Comparison of ENCODE assay signal across 17 cellular contexts in the genomic region with DNA sequence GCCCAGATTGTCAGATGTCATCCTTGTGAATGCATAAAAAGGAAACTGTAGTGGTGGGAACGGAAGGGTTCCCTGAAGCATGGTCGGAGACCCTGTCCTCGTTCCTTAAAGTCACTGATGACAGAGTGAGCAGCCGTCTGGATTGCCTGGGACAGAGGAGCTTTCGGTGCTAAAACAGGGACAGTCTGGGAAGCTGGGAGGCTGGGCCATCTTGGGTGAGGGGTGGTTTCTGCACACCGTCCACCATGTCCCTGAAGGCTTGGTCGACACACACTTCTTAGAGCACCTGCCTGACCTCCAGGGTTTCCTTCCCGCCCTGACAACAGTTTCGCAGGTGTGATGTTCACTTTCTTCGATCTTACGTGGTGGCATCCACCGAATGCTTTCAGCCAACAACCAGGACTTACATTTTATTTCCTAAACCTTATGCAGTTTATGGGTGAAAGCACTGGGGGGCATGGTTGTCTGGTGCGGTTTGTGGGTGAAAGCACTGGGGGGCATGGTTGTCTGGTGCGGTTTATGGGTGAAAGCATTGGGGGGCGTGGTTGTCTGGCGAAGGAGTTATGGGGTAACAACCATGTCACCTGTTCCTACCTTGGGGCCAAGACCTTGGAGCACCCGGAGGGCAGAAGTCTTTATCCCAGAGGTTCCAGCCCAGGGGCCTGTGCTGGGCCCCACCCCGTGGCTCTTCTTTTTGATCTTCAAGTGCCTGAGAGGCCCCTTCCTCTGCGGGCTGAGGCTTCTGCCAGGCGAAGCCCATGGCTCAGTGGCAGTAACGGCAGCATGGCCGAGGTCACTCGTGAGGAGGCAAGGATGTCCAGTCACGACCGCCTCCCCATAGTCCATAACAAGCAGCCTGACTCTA.
"Had no signal": no experiment of that assay in that cellular context is flagged by ENCODE, and none has a peak within 500 bp of the region (broad histone marks: within the 10 kb centered on the region; RNA-seq: fewer than 3 reads in every experiment).

No MANE protein-coding gene starts in this region.

- DNase-seq: caudate nucleus; effector memory CD4-positive, alpha-beta T cell; esophagus squamous epithelium; foreskin fibroblast; left colon; mammary epithelial cell; mucosa of descending colon; occipital lobe; psoas muscle; retina; stimulated activated CD4-positive, alpha-beta T cell treated with anti-CD3 and anti-CD28 coated beads, Interleukin-2, amount 100 ng/mL, for 48 hours; stimulated activated naive CD8-positive, alpha-beta T cell treated with anti-CD3 and anti-CD28 coated beads, Interleukin-15, Interleukin-2, amounts not matched to agents 100 U/mL and 50 U/mL, for 24 hours; thyroid gland had no signal

- H3K36me3 ChIP-seq: esophagus squamous epithelium, suprapubic skin, thyroid gland had no signal

- ATAC-seq: left colon; mucosa of descending colon; psoas muscle; stimulated activated naive CD8-positive, alpha-beta T cell treated with anti-CD3 and anti-CD28 coated beads, Interleukin-15, Interleukin-2, amounts not matched to agents 100 U/mL and 50 U/mL, for 24 hours had no signal

- H3K4me1 ChIP-seq: psoas muscle had no signal

- H3K9ac ChIP-seq: parathyroid adenoma had no signal

- H3K9me3 ChIP-seq: esophagus squamous epithelium, mucosa of descending colon, psoas muscle, suprapubic skin, thyroid gland had no signal

- H3K27ac ChIP-seq: epithelial cell of prostate, esophagus squamous epithelium, parathyroid adenoma, psoas muscle, suprapubic skin, thyroid gland had no signal

- H3K4me3 ChIP-seq: esophagus squamous epithelium, mucosa of descending colon, psoas muscle, smooth muscle cell, suprapubic skin, thyroid gland had no signal

- H3K27me3 ChIP-seq: suprapubic skin, thyroid gland had no signal
